ENCODE assay signal across 21 cellular contexts in genomic region chr2:38440655-38441054, GRCh38.
DNase-seq lines count a peak whose midpoint lies in the region; ATAC-seq, FAIRE-seq and TF ChIP-seq lines count a peak whose summit lies in the region.
"Had no signal": no experiment of that assay in that cellular context is flagged by ENCODE, and none has a peak within 500 bp of the region (broad histone marks: within the 10 kb centered on the region; RNA-seq: fewer than 3 reads in every experiment).

No MANE protein-coding gene starts in this region.

- no peaks in the 10 kb centered on the region for H4K20me1 ChIP-seq in H1 (replicated peaks in 1 of 2; ENCODE audit: control insufficient read depth in 1 of 2, insufficient read depth in 2 of 2, low read length in 2 of 2)

- WGBS in H1 (ENCODE audit: extremely low coverage in 1 of 2, insufficient coverage in 1 of 2, insufficient read length in 1 of 2, insufficient replicate concordance in 2 of 2, low coverage in 1 of 2, low lambda C conversion rate in 2 of 2, missing lambda C conversion rate in 1 of 2), 2 experiments, result 91% methylated on average over 5 of the region's 5 CpGs; no CpG with 5 or more reads in 1 of the 2 experiments

- no peak for TF ChIP-seq RAD21 in H1 (IDR thresholded peaks at IDR 0.05 in 1 of 2, conservative IDR thresholded peaks at IDR 0.05 in 1 of 2; ENCODE audit: low read depth in 2 of 2, low read length in 2 of 2)

- no peak overlapping the region for H3K27ac ChIP-seq in H1 (ENCODE audit: low read depth, low read length)
- H3K27ac ChIP-seq: SJSA1, upper lobe of left lung had no signal

- no peak for FAIRE-seq in H1 (lab: Jason Lieb, UNC)
- FAIRE-seq: pancreas had no signal

- H2BK12ac ChIP-seq in H1 (ENCODE audit: low read depth, low read length), result no peak overlapping the region

- no peak overlapping the region for H2BK5ac ChIP-seq in H1 (ENCODE audit: low read depth, low read length)

- H3K9ac ChIP-seq in H1 (replicated peaks in 1 of 4; ENCODE audit: extremely low read depth in 1 of 4, low read depth in 3 of 4, low read length in 3 of 4), result no peak overlapping the region

- H4K8ac ChIP-seq in H1 (ENCODE audit: extremely low read depth, insufficient read depth, low read length), result no peak overlapping the region

- H3K27me3 ChIP-seq in H1 (replicated peaks in 1 of 4; ENCODE audit: control insufficient read depth in 3 of 4, extremely low read depth in 1 of 4, insufficient read depth in 3 of 4, low read length in 3 of 4), result no peaks in the 10 kb centered on the region; a peak in 1 of 7 replicates
- H3K27me3 ChIP-seq: pancreas, SJSA1, upper lobe of left lung had no signal

- ATAC-seq in mucosa of descending colon, result peak; percentile 76
- no peak for ATAC-seq in T-cell (replicated peaks in 1 of 4)
- ATAC-seq: activated T-cell treated with anti-CD3 and anti-CD28 coated beads, Interleukin-2, amount 50 U/mL, for 72 hours; HCT116 had no signal

- no peak for TF ChIP-seq POLR2A in NB4 (IDR thresholded peaks at IDR 0.05; ENCODE audit: extremely low read depth, insufficient read length)
- no peak for TF ChIP-seq POLR2A in H1 (IDR thresholded peaks at IDR 0.05; ENCODE audit: control extremely low read depth in 1 of 2, low read depth in 2 of 2, low read length in 2 of 2)

- no peak overlapping the region for H3K18ac ChIP-seq in H1 (ENCODE audit: extremely low read depth, low read length)

- H3K36me3 Mint-ChIP-seq in T-cell, result no peaks in the 10 kb centered on the region
- H3K36me3 Mint-ChIP-seq: activated CD4-positive, alpha-beta memory T cell treated with anti-CD3 and anti-CD28 coated beads for 36 hours; naive B cell had no signal

- H3K14ac ChIP-seq in H1 (ENCODE audit: insufficient read length), result no peak overlapping the region

- no peaks in the 10 kb centered on the region for H3K23me2 ChIP-seq in H1 (ENCODE audit: low read depth, low read length)

- H2BK120ac ChIP-seq in H1 (replicated peaks; ENCODE audit: low read depth, low read length), result no peak overlapping the region

- no peaks in the 10 kb centered on the region for H3K36me3 ChIP-seq in H1 (ENCODE audit: control insufficient read depth in 2 of 4, insufficient read depth in 4 of 4, low read length in 3 of 4)
- no peaks in the 10 kb centered on the region for H3K36me3 ChIP-seq in mucosa of descending colon (ENCODE audit: low read depth)
- H3K36me3 ChIP-seq: pancreas, SJSA1, upper lobe of left lung had no signal

- intact Hi-C loops in mucosa of descending colon (cut with DNase I, micrococcal nuclease), result no loop called here

- H3K4me2 ChIP-seq in H1 (ENCODE audit: insufficient read depth in 1 of 2, low read depth in 2 of 2, low read length in 2 of 2), result no peak overlapping the region

- peaks cover 0 to 3% (median 0%) of the 10 kb centered on the region in 3 donors for H3K4me1 Mint-ChIP-seq in T-cell
- H3K4me1 Mint-ChIP-seq: naive B cell had no signal

- TF ChIP-seq CTCF in NB4 (IDR thresholded peaks at IDR 0.05; ENCODE audit: low read depth, low read length) (no peak), H1 (IDR thresholded peaks at IDR 0.05; ENCODE audit: control extremely low read depth in 1 of 3, insufficient read depth in 1 of 3, low read depth in 1 of 3, low read length in 3 of 3) (no peak), mucosa of descending colon (IDR thresholded peaks at IDR 0.05) (no peak)

- TF ChIP-seq EP300 in H1 (IDR thresholded peaks at IDR 0.05; ENCODE audit: borderline replicate concordance in 1 of 2, low read depth in 2 of 2, low read length in 2 of 2), result no peak

- H3K4ac ChIP-seq in H1 (replicated peaks; ENCODE audit: insufficient read length, low read depth, low read length), result no peak overlapping the region

- H3K4me1 ChIP-seq in H1 (replicated peaks in 1 of 4; ENCODE audit: control insufficient read depth in 3 of 4, insufficient read depth in 4 of 4, low read length in 3 of 4) (peaks cover 4 to 23% (median 15%) of the 10 kb centered on the region in 4 experiments; a peak in 6 of 7 replicates), mucosa of descending colon (ENCODE audit: low read depth) (no peaks in the 10 kb centered on the region)
- H3K4me1 ChIP-seq: pancreas had no signal

- H3K4me3 ChIP-seq in NB4 (ENCODE audit: low read depth, low read length) (no peak overlapping the region), H1 (ENCODE audit: extremely low read depth in 1 of 4, insufficient read depth in 2 of 4, low read depth in 3 of 4, low read length in 4 of 4) (no peak overlapping the region), mucosa of descending colon (no peak overlapping the region)
- H3K4me3 ChIP-seq: pancreas, SJSA1, upper lobe of left lung had no signal

- no peak overlapping the region for H4K91ac ChIP-seq in H1 (replicated peaks; ENCODE audit: insufficient read length, low read length)

- no peak overlapping the region for H2AK5ac ChIP-seq in H1 (ENCODE audit: low read depth, low read length)

- H4K5ac ChIP-seq in H1 (ENCODE audit: insufficient read length, low read depth, low read length), result no peak overlapping the region

- H3K56ac ChIP-seq in H1 (replicated peaks; ENCODE audit: insufficient read length, low read depth, low read length), result no peak overlapping the region

- H3K9me3 ChIP-seq in H1 (ENCODE audit: insufficient read depth in 2 of 2, low read depth in 1 of 2, low read length in 1 of 2) (no peaks in the 10 kb centered on the region), mucosa of descending colon (no peaks in the 10 kb centered on the region)
- H3K9me3 ChIP-seq: pancreas, SJSA1, upper lobe of left lung had no signal

- 0 out of 2 replicates have a peak overlapping the region, but pooled peaks have one; percentile 29 for H2BK20ac ChIP-seq in H1 (ENCODE audit: low read length)

- DNase-seq in ELF-1 (ENCODE audit: low read depth, low spot score) (peak; percentile 18), NB4 (ENCODE audit: low read depth) (peak; percentile 54), H1 (ENCODE audit: low read depth in 1 of 2, low spot score in 2 of 2) (no peak), mucosa of descending colon (no peak), T-cell (no peak), NCI-H446 (lab: John Stamatoyannopoulos, UW) (no peak), UCSD-AML1 (lab: John Stamatoyannopoulos, UW; ENCODE audit: unreplicated experiment) (no peak), HPDE6-E6E7 (ENCODE audit: extremely low spot score) (no peak)
- DNase-seq: activated CD4-positive, alpha-beta memory T cell treated with anti-CD3 and anti-CD28 coated beads for 36 hours; activated T-cell treated with anti-CD3 and anti-CD28 coated beads, Interleukin-2, amount 50 U/mL, for 72 hours; caudate nucleus; DMS153; effector CD8-positive, alpha-beta T cell; left cardiac atrium; naive B cell; NCI-H1092 treated with DMSO at 0.1 percent for 48 hours; pancreas; stimulated activated naive CD4-positive, alpha-beta T cell treated with Interleukin-2 at 50 U/mL for 16 hours; upper lobe of left lung had no signal

- no peak overlapping the region for H3K27ac Mint-ChIP-seq in T-cell
- H3K27ac Mint-ChIP-seq: activated CD4-positive, alpha-beta memory T cell treated with anti-CD3 and anti-CD28 coated beads for 36 hours; activated T-cell treated with anti-CD3 and anti-CD28 coated beads, Interleukin-2, amount 50 U/mL, for 72 hours; naive B cell had no signal

- H2BK15ac ChIP-seq in H1 (ENCODE audit: low read length), result peak overlapping the region; percentile 88

- CTCF ChIA-PET in H1 (lab: Charles Lee; ENCODE audit: partially characterized antibody) (interaction anchor here (1.0 to 1.6 kb wide), 2 partner anchors 33 to 83 kb away, joined by 3 to 4 read pairs; no protein-coding TSS in a partner anchor), T-cell (lab: Charles Lee) (no interaction called here)

- H3K23ac ChIP-seq in H1 (ENCODE audit: insufficient read length), result no peak overlapping the region

- no peaks in the 10 kb centered on the region for H3K79me2 ChIP-seq in H1 (ENCODE audit: control insufficient read depth in 1 of 2, insufficient read depth in 2 of 2, low read length in 2 of 2)

- 0 out of 2 replicates have a peak overlapping the region, but pooled peaks have one; percentile 16 for H2AFZ ChIP-seq in H1 (ENCODE audit: low read length)

- POLR2A ChIA-PET in H1 (lab: Charles Lee; ENCODE audit: partially characterized antibody) (interaction anchor here (1.2 kb wide), 1 partner anchor 10 kb away, joined by 3 read pairs; no protein-coding TSS in a partner anchor), T-cell (lab: Charles Lee) (no interaction called here)

- H3K79me1 ChIP-seq in H1 (ENCODE audit: low read depth, low read length), result no peaks in the 10 kb centered on the region

- peaks cover 20 to 22% of the 10 kb centered on the region in 2 donors for H3K27me3 Mint-ChIP-seq in T-cell

- H3K9me3 Mint-ChIP-seq in T-cell, result no peaks in the 10 kb centered on the region
- H3K9me3 Mint-ChIP-seq: activated CD4-positive, alpha-beta memory T cell treated with anti-CD3 and anti-CD28 coated beads for 36 hours; activated T-cell treated with anti-CD3 and anti-CD28 coated beads, Interleukin-2, amount 50 U/mL, for 72 hours; naive B cell had no signal

- H3K4me3 Mint-ChIP-seq in T-cell, result no peak overlapping the region
- H3K4me3 Mint-ChIP-seq: activated CD4-positive, alpha-beta memory T cell treated with anti-CD3 and anti-CD28 coated beads for 36 hours; activated T-cell treated with anti-CD3 and anti-CD28 coated beads, Interleukin-2, amount 50 U/mL, for 72 hours; naive B cell had no signal

TF ChIP-seq in H1, 55 proteins besides CTCF, POLR2A, EP300 and RAD21 (continues in another document):
- TF ChIP-seq FOSL1 (IDR thresholded peaks at IDR 0.05; ENCODE audit: insufficient read depth, low read depth, low read length) (no peak), GTF2F1 (IDR thresholded peaks at IDR 0.05; ENCODE audit: borderline replicate concordance, low read depth, low read length) (no peak), ASH2L (IDR thresholded peaks at IDR 0.05; ENCODE audit: low read length) (no peak), EZH2 (IDR thresholded peaks at IDR 0.05; ENCODE audit: low read depth, low read length, severe bottlenecking) (no peak), BCL11A (IDR thresholded peaks at IDR 0.05; ENCODE audit: low read depth in 2 of 2, low read length in 2 of 2) (no peak)

Comparison
In these comparisons a context has a peak if more than half of its experiments do, and no peak if none do; other contexts are left out.
1. DNase-seq: peak in ELF-1 (single experiment) and NB4 (single experiment); none in H1 (0 of 2), mucosa of descending colon (0 of 3), T-cell (0 of 34), NCI-H446 (0 of 2), UCSD-AML1 (single experiment) and HPDE6-E6E7 (single experiment).